ENCODE assay signal across 12 cellular contexts in the genomic region with DNA sequence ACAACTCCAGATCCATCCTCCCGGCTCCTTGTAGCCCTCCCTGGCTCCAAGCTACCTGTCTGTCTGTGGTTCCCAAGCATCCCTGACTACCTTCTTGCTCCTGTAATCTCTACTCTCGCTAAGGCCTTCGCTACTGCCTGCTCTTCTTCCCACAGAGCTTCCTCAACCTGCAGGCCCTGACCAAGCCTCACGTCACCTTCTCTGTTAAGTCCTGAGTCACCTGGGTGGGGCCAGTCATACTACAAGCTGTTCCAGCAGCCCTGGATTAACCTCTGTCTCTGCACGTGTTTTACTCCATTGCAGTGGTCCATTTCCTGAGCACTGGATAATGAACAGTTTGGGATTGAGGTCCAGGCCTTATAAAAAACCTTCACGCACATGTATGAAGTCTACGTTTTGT.
"Had no signal": no experiment of that assay in that cellular context is flagged by ENCODE, and none has a peak within 500 bp of the region (broad histone marks: within the 10 kb centered on the region; RNA-seq: fewer than 3 reads in every experiment).

No MANE protein-coding gene starts in this region.

- H3K4me3 ChIP-seq: lower lobe of right lung, sigmoid colon had no signal

- ATAC-seq: activated T-helper 17 cell treated with anti-CD3 and anti-CD28 coated beads, Interleukin-2, amount 50 U/mL, for 72 hours; left colon; lower lobe of right lung; stimulated activated memory B cell treated with anti-CD40 and anti-IgM and Interleukin-4, amounts not matched to agents 10 μg/mL and 1 μg/mL and 100 μg/mL, for 72 hours had no signal

- DNase-seq: activated CD4-positive, alpha-beta T cell treated with anti-CD3 and anti-CD28 coated beads, Interleukin-2, amount 50 U/mL, for 48 hours; activated CD4-positive, CD25-positive, alpha-beta regulatory T cell treated with anti-CD3 and anti-CD28 coated beads, Interleukin-2, amount 50 U/mL, for 72 hours; activated naive CD4-positive, alpha-beta T cell treated with anti-CD3 and anti-CD28 coated beads, Interleukin-2, amount 10 ng/mL, durations not matched to agents 7 days and 5 days; foreskin melanocyte; left colon; lower lobe of right lung; midbrain; sigmoid colon; stimulated activated CD4-positive, alpha-beta T cell treated with anti-CD3 and anti-CD28 coated beads, Interleukin-12 subunit alpha, Interleukin-12 subunit beta, amount 100 ng/mL, for 4 hours; T-helper 9 cell had no signal
